ENCODE assay signal across 16 cellular contexts in the genomic region with DNA sequence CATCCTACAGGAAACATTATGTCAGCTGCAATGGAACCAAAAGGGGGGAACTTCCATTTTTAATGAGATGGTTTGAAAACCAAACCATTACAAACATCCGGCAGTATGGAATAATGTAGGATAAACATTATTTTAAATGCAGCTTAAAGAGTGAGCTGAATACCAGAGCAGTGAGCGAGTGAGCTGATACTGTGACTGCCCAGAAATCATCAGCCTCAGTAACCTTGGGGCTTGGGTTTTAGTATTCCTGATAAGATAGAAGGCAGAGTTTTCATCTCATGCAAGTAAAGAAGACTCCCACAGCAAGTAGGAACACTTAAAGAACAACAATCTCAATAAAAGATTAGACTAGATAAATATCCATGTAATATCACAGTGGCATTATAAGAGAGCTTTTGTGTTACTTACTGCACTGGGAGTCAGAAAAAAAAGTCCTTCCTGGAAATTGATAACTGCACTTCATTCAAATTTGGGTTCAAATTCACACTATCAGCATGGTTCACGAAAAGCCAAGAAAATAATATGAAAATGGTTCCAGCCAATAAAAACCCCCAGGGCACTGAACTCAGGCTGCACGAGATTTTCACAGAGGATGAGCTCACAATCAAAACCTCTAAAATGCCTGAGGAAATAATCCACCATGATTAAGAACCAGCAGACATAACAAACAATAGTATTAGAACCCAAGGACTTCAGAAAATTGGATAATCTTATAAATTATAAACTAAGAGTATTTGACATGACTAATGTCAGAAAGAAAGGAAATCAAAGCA.
"Had no signal": no experiment of that assay in that cellular context is flagged by ENCODE, and none has a peak within 500 bp of the region (broad histone marks: within the 10 kb centered on the region; RNA-seq: fewer than 3 reads in every experiment).

No MANE protein-coding gene starts in this region.

- H3K27ac ChIP-seq: epithelial cell of prostate had no signal

- H3K4me1 Mint-ChIP-seq: nephron had no signal

- H3K4me3 Mint-ChIP-seq: activated CD8-positive, alpha-beta memory T cell treated with anti-CD3 and anti-CD28 coated beads, Interleukin-2, amount 10 ng/mL, durations not matched to agents 7 days and 5 days; activated T-cell treated with anti-CD3 and anti-CD28 coated beads, Interleukin-2, amount 50 U/mL, for 24 hours; central memory CD8-positive, alpha-beta T cell; nephron; stimulated activated naive CD8-positive, alpha-beta T cell treated with anti-CD3 and anti-CD28 coated beads, Interleukin-15, Interleukin-2, amounts not matched to agents 100 ng/mL and 50 ng/mL, for 24 hours had no signal

- DNase-seq: activated CD4-positive, alpha-beta T cell treated with anti-CD3 and anti-CD28 coated beads for 1 hour; activated CD4-positive, alpha-beta T cell treated with anti-CD3 and anti-CD28 coated beads, Interleukin-2, amount 50 U/mL, for 48 hours; activated CD8-positive, alpha-beta memory T cell treated with anti-CD3 and anti-CD28 coated beads, Interleukin-2, amount 10 ng/mL, durations not matched to agents 7 days and 5 days; activated effector memory CD4-positive, alpha-beta T cell treated with Interleukin-2 at 50 U/mL for 16 hours; activated T-cell treated with anti-CD3 and anti-CD28 coated beads, Interleukin-2, amount 50 U/mL, for 24 hours; anterior cingulate cortex; cortex of kidney; effector memory CD4-positive, alpha-beta T cell; stimulated activated CD4-positive, alpha-beta T cell treated with anti-CD3 and anti-CD28 coated beads, Interleukin-4, amount 100 ng/mL, for 1 hour; stimulated activated CD8-positive, alpha-beta memory T cell treated with anti-CD3 and anti-CD28 coated beads, Interleukin-4, amount 100 ng/mL, for 48 hours; T-helper 9 cell had no signal

- H3K36me3 Mint-ChIP-seq: activated naive CD4-positive, alpha-beta T cell treated with anti-CD3 and anti-CD28 coated beads, Interleukin-2, amount 50 U/mL, for 72 hours had no signal

- H3K27ac Mint-ChIP-seq: activated CD8-positive, alpha-beta memory T cell treated with anti-CD3 and anti-CD28 coated beads, Interleukin-2, amount 10 ng/mL, durations not matched to agents 7 days and 5 days; activated naive CD4-positive, alpha-beta T cell treated with anti-CD3 and anti-CD28 coated beads, Interleukin-2, amount 50 U/mL, for 72 hours; activated T-cell treated with anti-CD3 and anti-CD28 coated beads, Interleukin-2, amount 50 U/mL, for 24 hours; nephron; stimulated activated naive CD8-positive, alpha-beta T cell treated with anti-CD3 and anti-CD28 coated beads, Interleukin-15, Interleukin-2, amounts not matched to agents 100 ng/mL and 50 ng/mL, for 24 hours had no signal

- H3K9me3 Mint-ChIP-seq: activated naive CD4-positive, alpha-beta T cell treated with anti-CD3 and anti-CD28 coated beads, Interleukin-2, amount 50 U/mL, for 72 hours; activated T-cell treated with anti-CD3 and anti-CD28 coated beads, Interleukin-2, amount 50 U/mL, for 24 hours; central memory CD8-positive, alpha-beta T cell; stimulated activated naive CD8-positive, alpha-beta T cell treated with anti-CD3 and anti-CD28 coated beads, Interleukin-15, Interleukin-2, amounts not matched to agents 100 ng/mL and 50 ng/mL, for 24 hours had no signal
